Comparison of ENCODE assay signal across 32 cellular contexts in the genomic region with DNA sequence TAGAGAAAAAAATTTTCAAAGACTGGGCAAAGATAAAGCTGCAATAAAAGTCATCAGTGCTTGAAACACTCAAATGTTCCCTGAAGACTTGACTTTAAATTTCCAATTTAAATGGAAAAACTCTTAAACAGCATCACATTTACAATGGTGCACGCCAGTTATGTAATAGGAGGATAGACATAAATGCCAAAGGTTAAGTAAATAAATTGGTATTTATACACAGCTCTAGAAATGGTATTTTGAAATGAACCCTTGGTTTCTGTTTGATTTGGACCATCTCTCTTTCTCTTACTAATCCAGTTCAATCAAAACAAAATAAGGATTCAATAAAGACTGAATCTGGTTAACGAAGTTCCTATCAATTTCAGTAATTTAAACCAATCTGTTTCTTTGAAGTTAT.
"Had no signal": no experiment of that assay in that cellular context is flagged by ENCODE, and none has a peak within 500 bp of the region (broad histone marks: within the 10 kb centered on the region; RNA-seq: fewer than 3 reads in every experiment).

No MANE protein-coding gene starts in this region.

- H3K4me3 ChIP-seq: ascending aorta, breast epithelium, cardiac muscle cell, colonic mucosa, esophagus squamous epithelium, gastroesophageal sphincter, heart right ventricle, hepatocyte had no signal

- H3K4me1 Mint-ChIP-seq: activated B cell treated with CpG ODN at 0.5 μM for 24 hours; activated CD8-positive, alpha-beta memory T cell treated with anti-CD3 and anti-CD28 coated beads, Interleukin-2, amount 10 ng/mL, durations not matched to agents 7 days and 5 days; activated naive CD4-positive, alpha-beta T cell treated with anti-CD3 and anti-CD28 coated beads, Interleukin-2, amount 50 U/mL, for 24 hours; activated naive CD8-positive, alpha-beta T cell treated with anti-CD3 and anti-CD28 coated beads for 36 hours had no signal

- H3K36me3 ChIP-seq: ascending aorta, breast epithelium, cardiac muscle cell, colonic mucosa, esophagus squamous epithelium, gastroesophageal sphincter, heart right ventricle, WERI-Rb-1 had no signal

- H3K9me3 ChIP-seq: ascending aorta, breast epithelium, colonic mucosa, esophagus squamous epithelium had no signal

- H3K36me3 Mint-ChIP-seq: activated CD4-positive, alpha-beta memory T cell treated with anti-CD3 and anti-CD28 coated beads for 36 hours; activated CD8-positive, alpha-beta memory T cell treated with anti-CD3 and anti-CD28 coated beads, Interleukin-2, amount 10 ng/mL, durations not matched to agents 7 days and 5 days; activated naive CD4-positive, alpha-beta T cell treated with anti-CD3 and anti-CD28 coated beads, Interleukin-2, amount 50 U/mL, for 24 hours; activated naive CD8-positive, alpha-beta T cell treated with anti-CD3 and anti-CD28 coated beads for 36 hours; brain had no signal

- H3K27me3 ChIP-seq: ascending aorta, breast epithelium, cardiac muscle cell, colonic mucosa, esophagus squamous epithelium, gastroesophageal sphincter, heart right ventricle, hepatocyte had no signal

- H3K4me3 Mint-ChIP-seq: activated B cell treated with CpG ODN at 0.5 μM for 24 hours; activated CD4-positive, alpha-beta memory T cell treated with anti-CD3 and anti-CD28 coated beads for 36 hours; activated CD8-positive, alpha-beta memory T cell treated with anti-CD3 and anti-CD28 coated beads, Interleukin-2, amount 10 ng/mL, durations not matched to agents 7 days and 5 days; activated CD8-positive, alpha-beta T cell treated with anti-CD3 and anti-CD28 coated beads, Interleukin-2, amount 10 ng/mL, durations not matched to agents 7 days and 5 days; activated naive CD4-positive, alpha-beta T cell treated with anti-CD3 and anti-CD28 coated beads for 36 hours; activated naive CD4-positive, alpha-beta T cell treated with anti-CD3 and anti-CD28 coated beads, Interleukin-2, amount 50 U/mL, for 24 hours; activated naive CD8-positive, alpha-beta T cell treated with anti-CD3 and anti-CD28 coated beads for 36 hours; activated T-helper 1 cell treated with anti-CD3 and anti-CD28 coated beads, Interleukin-12 subunit alpha, Interleukin-12 subunit beta, Interleukin-2, Interleukin-4 antibody, amounts not matched to agents 30 ng/mL and 10 ng/mL and 1 ng/mL, durations not matched to agents 14 hours and 24 hours and 36 hours; brain; T-helper 2 cell treated with Interferon-gamma antibody and Interleukin-4, amounts not matched to agents 5 μg/mL and 100 μg/mL, for 36 hours had no signal

- ATAC-seq: activated CD4-positive, CD25-positive, alpha-beta regulatory T cell treated with anti-CD3 and anti-CD28 coated beads, Interleukin-2, amount 50 U/mL, for 24 hours; activated CD8-positive, alpha-beta memory T cell treated with anti-CD3 and anti-CD28 coated beads, Interleukin-2, amount 10 ng/mL, durations not matched to agents 7 days and 5 days; activated CD8-positive, alpha-beta T cell treated with anti-CD3 and anti-CD28 coated beads, Interleukin-2, amount 10 ng/mL, durations not matched to agents 7 days and 5 days; gastroesophageal sphincter; heart right ventricle had no signal

- H3K4me2 ChIP-seq: hepatocyte had no signal

- H2AFZ ChIP-seq: hepatocyte had no signal

- H3K27me3 Mint-ChIP-seq: activated B cell treated with CpG ODN at 0.5 μM for 24 hours; activated CD4-positive, alpha-beta memory T cell treated with anti-CD3 and anti-CD28 coated beads for 36 hours; activated CD8-positive, alpha-beta memory T cell treated with anti-CD3 and anti-CD28 coated beads, Interleukin-2, amount 10 ng/mL, durations not matched to agents 7 days and 5 days; activated naive CD4-positive, alpha-beta T cell treated with anti-CD3 and anti-CD28 coated beads, Interleukin-2, amount 50 U/mL, for 24 hours; activated naive CD8-positive, alpha-beta T cell treated with anti-CD3 and anti-CD28 coated beads for 36 hours had no signal

- DNase-seq: activated B cell treated with CpG ODN at 0.5 μM for 24 hours; activated CD4-positive, alpha-beta memory T cell treated with anti-CD3 and anti-CD28 coated beads for 36 hours; activated CD4-positive, alpha-beta T cell treated with anti-CD3 and anti-CD28 coated beads for 48 hours; activated CD8-positive, alpha-beta memory T cell treated with anti-CD3 and anti-CD28 coated beads, Interleukin-2, amount 10 ng/mL, durations not matched to agents 7 days and 5 days; activated CD8-positive, alpha-beta memory T cell treated with anti-CD3 and anti-CD28 coated beads, Interleukin-2, amount 50 U/mL, for 4 hours; activated CD8-positive, alpha-beta T cell treated with anti-CD3 and anti-CD28 coated beads, Interleukin-2, amount 10 ng/mL, durations not matched to agents 7 days and 5 days; activated effector memory CD4-positive, alpha-beta T cell treated with anti-CD3 and anti-CD28 coated beads, Interleukin-2, amount 50 U/mL, for 16 hours; activated naive CD4-positive, alpha-beta T cell treated with anti-CD3 and anti-CD28 coated beads for 36 hours; activated naive CD8-positive, alpha-beta T cell treated with anti-CD3 and anti-CD28 coated beads for 36 hours; activated T-cell treated with anti-CD3 and anti-CD28 coated beads, Interleukin-2, amount 50 U/mL, for 1 hour; activated T-cell treated with anti-CD3 and anti-CD28 coated beads, Interleukin-2, amount 50 U/mL, for 48 hours; central memory CD4-positive, alpha-beta T cell; cerebellar nuclear complex; colonic mucosa; effector CD8-positive, alpha-beta T cell; esophagus squamous epithelium; foreskin melanocyte; heart right ventricle; T1000; WERI-Rb-1 had no signal

- H3K4me1 ChIP-seq: ascending aorta, breast epithelium, colonic mucosa, esophagus squamous epithelium, heart right ventricle had no signal

- H3K79me2 ChIP-seq: hepatocyte had no signal

- H3K27ac ChIP-seq: ascending aorta, breast epithelium, cardiac muscle cell, colonic mucosa, epithelial cell of prostate, esophagus squamous epithelium, gastroesophageal sphincter, heart right ventricle, hepatocyte, WERI-Rb-1 had no signal

- H3K27ac Mint-ChIP-seq: activated B cell treated with CpG ODN at 0.5 μM for 24 hours; activated CD4-positive, alpha-beta memory T cell treated with anti-CD3 and anti-CD28 coated beads for 36 hours; activated CD8-positive, alpha-beta memory T cell treated with anti-CD3 and anti-CD28 coated beads, Interleukin-2, amount 10 ng/mL, durations not matched to agents 7 days and 5 days; activated CD8-positive, alpha-beta T cell treated with anti-CD3 and anti-CD28 coated beads, Interleukin-2, amount 10 ng/mL, durations not matched to agents 7 days and 5 days; activated naive CD4-positive, alpha-beta T cell treated with anti-CD3 and anti-CD28 coated beads for 36 hours; activated naive CD4-positive, alpha-beta T cell treated with anti-CD3 and anti-CD28 coated beads, Interleukin-2, amount 50 U/mL, for 24 hours; activated naive CD8-positive, alpha-beta T cell treated with anti-CD3 and anti-CD28 coated beads for 36 hours; activated T-helper 1 cell treated with anti-CD3 and anti-CD28 coated beads, Interleukin-12 subunit alpha, Interleukin-12 subunit beta, Interleukin-2, Interleukin-4 antibody, amounts not matched to agents 30 ng/mL and 10 ng/mL and 1 ng/mL, durations not matched to agents 14 hours and 24 hours and 36 hours; activated T-helper 2 cell treated with anti-CD3 and anti-CD28 coated beads, Interferon-gamma antibody, Interleukin-2, Interleukin-4, amounts not matched to agents 10 μg/mL and 5 μg/mL and 100 μg/mL, durations not matched to agents 14 hours and 24 hours and 36 hours; brain; T-helper 2 cell treated with Interferon-gamma antibody and Interleukin-4, amounts not matched to agents 5 μg/mL and 100 μg/mL, for 36 hours had no signal

- H3K9me3 Mint-ChIP-seq: activated B cell treated with CpG ODN at 0.5 μM for 24 hours; activated naive CD4-positive, alpha-beta T cell treated with anti-CD3 and anti-CD28 coated beads for 36 hours; activated naive CD4-positive, alpha-beta T cell treated with anti-CD3 and anti-CD28 coated beads, Interleukin-2, amount 50 U/mL, for 24 hours; activated naive CD8-positive, alpha-beta T cell treated with anti-CD3 and anti-CD28 coated beads for 36 hours; activated T-helper 1 cell treated with anti-CD3 and anti-CD28 coated beads, Interleukin-12 subunit alpha, Interleukin-12 subunit beta, Interleukin-2, Interleukin-4 antibody, amounts not matched to agents 30 ng/mL and 10 ng/mL and 1 ng/mL, durations not matched to agents 14 hours and 24 hours and 36 hours; activated T-helper 2 cell treated with anti-CD3 and anti-CD28 coated beads, Interferon-gamma antibody, Interleukin-2, Interleukin-4, amounts not matched to agents 10 μg/mL and 5 μg/mL and 100 μg/mL, durations not matched to agents 14 hours and 24 hours and 36 hours; T-helper 2 cell treated with Interferon-gamma antibody and Interleukin-4, amounts not matched to agents 5 μg/mL and 100 μg/mL, for 36 hours had no signal
